15 cellular contexts compared by ENCODE assay signal in genomic region chr5:1026700-1027621, GRCh38. TPM values are rescaled to one million over a fixed set of nuclear protein-coding genes. Genes with fewer than 3 reads are reported as not detected.
DNase-seq lines count a peak whose midpoint lies in the region; ATAC-seq and TF ChIP-seq lines count a peak whose summit lies in the region.
"Had no signal": no experiment of that assay in that cellular context is flagged by ENCODE, and none has a peak within 500 bp of the region (broad histone marks: within the 10 kb centered on the region; RNA-seq: fewer than 3 reads in every experiment).

No MANE protein-coding gene starts in this region.

- no peaks in the 10 kb centered on the region for H3K36me3 ChIP-seq in BE2C
- H3K36me3 ChIP-seq in HEK293 (ENCODE audit: control insufficient read depth in 2 of 2, insufficient read depth in 1 of 2, low read length in 2 of 2), result no peaks in the 10 kb centered on the region
- no peaks in the 10 kb centered on the region for H3K36me3 ChIP-seq in left ventricle myocardium inferior
- no peaks in the 10 kb centered on the region for H3K36me3 ChIP-seq in Caco-2 (ENCODE audit: control insufficient read depth, insufficient read depth, low read length)

- no peak overlapping the region for H3K27ac Mint-ChIP-seq in activated T-helper 2 cell treated with anti-CD3 and anti-CD28 coated beads, Interferon-gamma antibody, Interleukin-2, Interleukin-4, amounts not matched to agents 10 μg/mL and 5 μg/mL and 100 μg/mL, durations not matched to agents 14 hours and 24 hours and 36 hours
- no peak overlapping the region for H3K27ac Mint-ChIP-seq in Caco-2 (ENCODE audit: unreplicated experiment)
- H3K27ac Mint-ChIP-seq: CD4-positive, alpha-beta memory T cell had no signal

- no peaks in the 10 kb centered on the region for H3K27me3 ChIP-seq in BE2C
- no peaks in the 10 kb centered on the region for H3K27me3 ChIP-seq in left ventricle myocardium inferior (ENCODE audit: low read depth)
- H3K27me3 ChIP-seq in Caco-2 (replicated peaks; ENCODE audit: control insufficient read depth, insufficient read depth, low read length), result no peaks in the 10 kb centered on the region

- POLR2A ChIA-PET in HEK293 (lab: Yijun Ruan, JAX), result no interaction called here
- POLR2A ChIA-PET in Caco-2 (lab: Charles Lee), result no interaction called here

- H3K4me3 Mint-ChIP-seq in activated T-helper 2 cell treated with anti-CD3 and anti-CD28 coated beads, Interferon-gamma antibody, Interleukin-2, Interleukin-4, amounts not matched to agents 10 μg/mL and 5 μg/mL and 100 μg/mL, durations not matched to agents 14 hours and 24 hours and 36 hours (ENCODE audit: low read depth), result no peak overlapping the region
- no peak overlapping the region for H3K4me3 Mint-ChIP-seq in Caco-2 (ENCODE audit: unreplicated experiment)
- H3K4me3 Mint-ChIP-seq: CD4-positive, alpha-beta memory T cell had no signal

- H3K4me1 ChIP-seq in BE2C, result no peaks in the 10 kb centered on the region
- H3K4me1 ChIP-seq in HEK293 (ENCODE audit: control insufficient read depth, insufficient read depth, low read length), result no peaks in the 10 kb centered on the region
- peaks cover 3% of the 10 kb centered on the region for H3K4me1 ChIP-seq in left ventricle myocardium inferior
- no peaks in the 10 kb centered on the region for H3K4me1 ChIP-seq in Caco-2

- H3K27ac ChIP-seq in HEK293 (ENCODE audit: extremely low read depth, low read depth, low read length) (no peak overlapping the region), left ventricle myocardium inferior (replicated peaks) (no peak overlapping the region)

- BruUV-seq in Caco-2 (replicated peaks; lab: Mats Ljungman, UMichigan), result no TSS peak

- TF ChIP-seq CTCF in BE2C (IDR thresholded peaks at IDR 0.05; ENCODE audit: low read depth, low read length) (no peak), HEK293 (tag by site-specific recombination; IDR thresholded peaks at IDR 0.05) (no peak), left ventricle myocardium inferior (IDR thresholded peaks at IDR 0.05; ENCODE audit: borderline replicate concordance) (no peak), Caco-2 (IDR thresholded peaks at IDR 0.05; ENCODE audit: insufficient read depth in 1 of 2, low read depth in 1 of 2, low read length in 1 of 2, severe bottlenecking in 1 of 2, unreplicated experiment in 1 of 2) (no peak)

- H3K27me3 Mint-ChIP-seq in activated T-helper 2 cell treated with anti-CD3 and anti-CD28 coated beads, Interferon-gamma antibody, Interleukin-2, Interleukin-4, amounts not matched to agents 10 μg/mL and 5 μg/mL and 100 μg/mL, durations not matched to agents 14 hours and 24 hours and 36 hours (ENCODE audit: low read depth), result no peaks in the 10 kb centered on the region
- no peaks in the 10 kb centered on the region for H3K27me3 Mint-ChIP-seq in Caco-2 (ENCODE audit: insufficient read depth, unreplicated experiment)
- H3K27me3 Mint-ChIP-seq: CD4-positive, alpha-beta memory T cell had no signal

- intact Hi-C loops in left ventricle myocardium inferior (cut with micrococcal nuclease) (no loop called here), sciatic nerve (cut with DNase I) (no loop called here), Caco-2 (cut with micrococcal nuclease; ENCODE audit: unreplicated experiment) (no loop called here)
- intact Hi-C loops in activated T-helper 2 cell treated with anti-CD3 and anti-CD28 coated beads, Interferon-gamma antibody, Interleukin-2, Interleukin-4, amounts not matched to agents 10 μg/mL and 5 μg/mL and 100 μg/mL, durations not matched to agents 14 hours and 24 hours and 36 hours (cut with micrococcal nuclease), result no loop called here

- CTCF ChIA-PET in HEK293 (lab: Yijun Ruan, JAX) (interaction anchor here (0.6 to 1.8 kb wide), 3 partner anchors 16 to 873 kb away, joined by 3 to 6 read pairs (median 3); no protein-coding TSS in a partner anchor), Caco-2 (lab: Charles Lee) (no interaction called here)

- no peaks in the 10 kb centered on the region for H3K4me1 Mint-ChIP-seq in activated T-helper 2 cell treated with anti-CD3 and anti-CD28 coated beads, Interferon-gamma antibody, Interleukin-2, Interleukin-4, amounts not matched to agents 10 μg/mL and 5 μg/mL and 100 μg/mL, durations not matched to agents 14 hours and 24 hours and 36 hours (ENCODE audit: low read depth)
- no peaks in the 10 kb centered on the region for H3K4me1 Mint-ChIP-seq in Caco-2 (ENCODE audit: low read depth, unreplicated experiment)
- H3K4me1 Mint-ChIP-seq: CD4-positive, alpha-beta memory T cell had no signal

- DNase-seq in BE2C, result peak; percentile 8
- peak; percentile 16 for DNase-seq in left ventricle myocardium inferior
- DNase-seq in sciatic nerve (ENCODE audit: low spot score), result no peak
- no peak for DNase-seq in activated T-helper 2 cell treated with anti-CD3 and anti-CD28 coated beads, Interferon-gamma antibody, Interleukin-2, Interleukin-4, amounts not matched to agents 10 μg/mL and 5 μg/mL and 100 μg/mL, durations not matched to agents 14 hours and 24 hours and 36 hours (ENCODE audit: low spot score)
- DNase-seq in Caco-2, result no peak
- DNase-seq: CD4-positive, alpha-beta memory T cell; DND-41; GDM1; KBM-7; NCI-H1092; NCI-H2107; NCI-H226; SHP77 treated with DMSO at 0.1 percent for 48 hours had no signal

- H3K36me3 Mint-ChIP-seq in activated T-helper 2 cell treated with anti-CD3 and anti-CD28 coated beads, Interferon-gamma antibody, Interleukin-2, Interleukin-4, amounts not matched to agents 10 μg/mL and 5 μg/mL and 100 μg/mL, durations not matched to agents 14 hours and 24 hours and 36 hours (ENCODE audit: low read depth), result no peaks in the 10 kb centered on the region
- H3K36me3 Mint-ChIP-seq in Caco-2 (ENCODE audit: insufficient read depth, unreplicated experiment), result no peaks in the 10 kb centered on the region
- H3K36me3 Mint-ChIP-seq: CD4-positive, alpha-beta memory T cell had no signal

- H3K9me3 ChIP-seq in BE2C, result no peaks in the 10 kb centered on the region
- no peaks in the 10 kb centered on the region for H3K9me3 ChIP-seq in HEK293 (ENCODE audit: control insufficient read depth, insufficient read depth, low read depth, low read length)
- H3K9me3 ChIP-seq in left ventricle myocardium inferior (replicated peaks), result no peaks in the 10 kb centered on the region
- H3K9me3 ChIP-seq in Caco-2, result no peaks in the 10 kb centered on the region

- no peaks in the 10 kb centered on the region for H3K9me3 Mint-ChIP-seq in activated T-helper 2 cell treated with anti-CD3 and anti-CD28 coated beads, Interferon-gamma antibody, Interleukin-2, Interleukin-4, amounts not matched to agents 10 μg/mL and 5 μg/mL and 100 μg/mL, durations not matched to agents 14 hours and 24 hours and 36 hours
- H3K9me3 Mint-ChIP-seq in Caco-2 (ENCODE audit: unreplicated experiment), result no peaks in the 10 kb centered on the region
- H3K9me3 Mint-ChIP-seq: CD4-positive, alpha-beta memory T cell had no signal

- H3K4me3 ChIP-seq in BE2C (ENCODE audit: low read depth, low read length) (no peak overlapping the region), HEK293 (ENCODE audit: low read depth, low read length) (no peak overlapping the region), left ventricle myocardium inferior (no peak overlapping the region), Caco-2 (ENCODE audit: low read depth, low read length) (no peak overlapping the region)

- ATAC-seq in sciatic nerve, result peak; percentile 10
- no peak for ATAC-seq in HG02840 (IDR thresholded peaks at IDR 0.05; ENCODE audit: low FRiP score, unreplicated experiment)

TF ChIP-seq in HEK293, 187 proteins besides CTCF, POLR2A, EP300 and RAD21:
- TF ChIP-seq, protein P1, sequence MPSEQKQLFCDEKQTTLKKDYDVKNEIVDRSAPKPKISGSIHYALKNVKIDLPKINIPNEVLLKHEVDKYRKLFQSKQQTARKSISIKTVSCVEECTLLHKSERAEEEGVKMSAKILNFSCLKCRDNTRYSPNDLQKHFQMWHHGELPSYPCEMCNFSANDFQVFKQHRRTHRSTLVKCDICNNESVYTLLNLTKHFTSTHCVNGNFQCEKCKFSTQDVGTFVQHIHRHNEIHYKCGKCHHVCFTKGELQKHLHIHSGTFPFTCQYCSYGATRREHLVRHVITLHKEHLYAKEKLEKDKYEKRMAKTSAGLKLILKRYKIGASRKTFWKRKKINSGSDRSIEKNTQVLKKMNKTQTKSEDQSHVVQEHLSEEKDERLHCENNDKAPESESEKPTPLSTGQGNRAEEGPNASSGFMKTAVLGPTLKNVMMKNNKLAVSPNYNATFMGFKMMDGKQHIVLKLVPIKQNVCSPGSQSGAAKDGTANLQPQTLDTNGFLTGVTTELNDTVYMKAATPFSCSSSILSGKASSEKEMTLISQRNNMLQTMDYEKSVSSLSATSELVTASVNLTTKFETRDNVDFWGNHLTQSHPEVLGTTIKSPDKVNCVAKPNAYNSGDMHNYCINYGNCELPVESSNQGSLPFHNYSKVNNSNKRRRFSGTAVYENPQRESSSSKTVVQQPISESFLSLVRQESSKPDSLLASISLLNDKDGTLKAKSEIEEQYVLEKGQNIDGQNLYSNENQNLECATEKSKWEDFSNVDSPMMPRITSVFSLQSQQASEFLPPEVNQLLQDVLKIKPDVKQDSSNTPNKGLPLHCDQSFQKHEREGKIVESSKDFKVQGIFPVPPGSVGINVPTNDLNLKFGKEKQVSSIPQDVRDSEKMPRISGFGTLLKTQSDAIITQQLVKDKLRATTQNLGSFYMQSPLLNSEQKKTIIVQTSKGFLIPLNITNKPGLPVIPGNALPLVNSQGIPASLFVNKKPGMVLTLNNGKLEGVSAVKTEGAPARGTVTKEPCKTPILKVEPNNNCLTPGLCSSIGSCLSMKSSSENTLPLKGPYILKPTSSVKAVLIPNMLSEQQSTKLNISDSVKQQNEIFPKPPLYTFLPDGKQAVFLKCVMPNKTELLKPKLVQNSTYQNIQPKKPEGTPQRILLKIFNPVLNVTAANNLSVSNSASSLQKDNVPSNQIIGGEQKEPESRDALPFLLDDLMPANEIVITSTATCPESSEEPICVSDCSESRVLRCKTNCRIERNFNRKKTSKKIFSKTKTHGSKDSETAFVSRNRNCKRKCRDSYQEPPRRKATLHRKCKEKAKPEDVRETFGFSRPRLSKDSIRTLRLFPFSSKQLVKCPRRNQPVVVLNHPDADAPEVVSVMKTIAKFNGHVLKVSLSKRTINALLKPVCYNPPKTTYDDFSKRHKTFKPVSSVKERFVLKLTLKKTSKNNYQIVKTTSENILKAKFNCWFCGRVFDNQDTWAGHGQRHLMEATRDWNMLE (tag by site-specific recombination; conservative IDR thresholded peaks at IDR 0.05; ENCODE audit: low read depth), result no peak
- TF ChIP-seq SCRT1 (tag by site-specific recombination; IDR thresholded peaks at IDR 0.05; ENCODE audit: borderline replicate concordance), result no peak
- peak; percentile 26; the same call in 1 of the 2 replicates for TF ChIP-seq GLIS2 (tag by site-specific recombination; IDR thresholded peaks at IDR 0.05)
- peak; percentile 27; the same call in 1 of the 2 replicates for TF ChIP-seq ZBTB8A (tag by site-specific recombination; IDR thresholded peaks at IDR 0.05)
TF ChIP-seq in HEK293: peak in this region for 2.

RNA-seq across cellular contexts. Expression of gene NKD2, which starts 18.4 kb away (rescaled TPM):
- polyA plus RNA-seq in BE2C (2012; ENCODE audit: insufficient read depth, insufficient read length, low read depth), result 2.1 TPM
- total RNA-seq in left ventricle myocardium inferior, result 3.7 TPM
- total RNA-seq in sciatic nerve, result 0.89 TPM
- 14.4 TPM in 2 replicates for total RNA-seq in activated T-helper 2 cell treated with anti-CD3 and anti-CD28 coated beads, Interferon-gamma antibody, Interleukin-2, Interleukin-4, amounts not matched to agents 10 μg/mL and 5 μg/mL and 100 μg/mL, durations not matched to agents 14 hours and 24 hours and 36 hours
- 13.6 and 17.7 TPM in 2 replicates for total RNA-seq in Caco-2 (2022)
- total RNA-seq: CD4-positive, alpha-beta memory T cell had no signal
- polyA plus RNA-seq: CD4-positive, alpha-beta memory T cell had no signal

Comparison
In these comparisons a context has a peak if more than half of its experiments do, and no peak if none do; other contexts are left out.
1. DNase-seq: peak in BE2C (single experiment) and left ventricle myocardium inferior (single experiment); none in sciatic nerve (single experiment), activated T-helper 2 cell treated with anti-CD3 and anti-CD28 coated beads, Interferon-gamma antibody, Interleukin-2, Interleukin-4, amounts not matched to agents 10 μg/mL and 5 μg/mL and 100 μg/mL, durations not matched to agents 14 hours and 24 hours and 36 hours (single experiment) and Caco-2 (0 of 2).